ENCODE assay signal across 1 cellular context in genomic region chr7:1290262-1291039, GRCh38.
TF ChIP-seq lines count a peak whose summit lies in the region.

No MANE protein-coding gene starts in this region.

TF ChIP-seq in HCT116, 20 proteins besides CTCF, POLR2A, EP300 and RAD21 (continued from another document):
- TF ChIP-seq MAX (IDR thresholded peaks at IDR 0.05), result no peak
- no peak for TF ChIP-seq TCF7L2 (IDR thresholded peaks at IDR 0.05; ENCODE audit: borderline replicate concordance, extremely low read depth, insufficient read depth, insufficient read length)
- no peak for TF ChIP-seq EZH2 (IDR thresholded peaks at IDR 0.05)
- TF ChIP-seq ZNF274 (IDR thresholded peaks at IDR 0.05; ENCODE audit: low read depth, low read length), result no peak
